9 cellular contexts compared by ENCODE assay signal in the genomic region with DNA sequence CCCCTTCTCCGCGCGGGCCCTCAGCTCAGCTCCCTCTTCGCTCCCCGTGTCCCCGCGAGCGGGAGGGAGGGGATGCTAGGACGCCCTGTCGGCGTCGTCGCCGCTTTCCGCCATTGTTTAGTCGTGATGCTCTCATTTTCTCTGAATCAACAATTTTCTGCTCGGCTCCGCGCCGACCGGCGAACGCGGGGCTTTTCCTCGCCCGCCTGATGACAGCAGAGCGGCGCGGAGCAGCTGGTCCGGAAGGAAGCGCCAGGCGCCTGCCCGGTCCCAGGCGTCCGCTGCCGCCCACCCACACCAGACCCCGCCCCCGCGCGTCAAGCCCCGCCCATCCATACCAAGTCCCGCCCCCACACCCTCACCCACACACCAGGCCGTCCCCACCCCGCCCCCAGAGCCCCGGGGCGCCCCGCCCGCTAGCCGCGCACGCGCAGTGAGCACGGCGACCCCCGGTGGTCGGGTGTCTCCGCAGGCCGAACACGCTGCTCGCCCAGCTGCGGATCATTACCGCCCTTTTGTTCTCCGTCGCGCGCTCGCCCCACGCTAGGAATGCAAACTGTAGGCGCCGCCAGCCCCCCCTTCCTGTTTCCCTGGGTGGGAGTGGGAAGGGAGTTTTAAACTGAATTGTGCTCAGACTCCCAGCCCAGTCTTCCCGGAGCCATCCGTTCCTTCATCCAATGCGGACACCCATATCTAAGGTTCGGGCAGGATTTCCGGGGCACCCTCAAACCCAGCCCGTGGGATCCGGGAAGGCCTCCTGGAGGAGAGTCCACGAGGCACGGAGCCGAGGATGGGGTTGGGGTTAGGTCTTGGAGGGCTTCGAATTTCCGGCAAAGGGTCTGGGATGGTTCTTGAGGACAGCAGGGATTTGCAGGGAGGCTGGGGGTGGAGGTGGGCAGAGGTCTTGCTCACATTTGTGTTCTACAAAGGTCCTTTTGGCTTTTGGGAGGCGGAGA. TPM values are rescaled to one million over a fixed set of nuclear protein-coding genes. Genes with fewer than 3 reads are reported as not detected.
DNase-seq lines count a peak whose midpoint lies in the region; ATAC-seq and TF ChIP-seq lines count a peak whose summit lies in the region.
"Had no signal": no experiment of that assay in that cellular context is flagged by ENCODE, and none has a peak within 500 bp of the region (broad histone marks: within the 10 kb centered on the region; RNA-seq: fewer than 3 reads in every experiment).

No MANE protein-coding gene starts in this region.

- DNase-seq in EH (ENCODE audit: low read depth) (peak; percentile 56), T-helper 17 cell (peak; percentile 24 to 52 (median 51)), astrocyte of the cerebellum (ENCODE audit: low read depth) (no peak), NK-92 (lab: John Stamatoyannopoulos, UW; ENCODE audit: unreplicated experiment) (no peak), HuH-7 (ENCODE audit: low spot score) (no peak)

- H3K4me1 ChIP-seq in iPS-18a (ENCODE audit: control insufficient read depth, low read depth, low read length), result peaks cover 11% of the 10 kb centered on the region

- H3K27me3 ChIP-seq in iPS-18a (ENCODE audit: control insufficient read depth, insufficient read depth, low read length), result peaks cover 37% of the 10 kb centered on the region

- ATAC-seq in HG02981 (IDR thresholded peaks at IDR 0.05; ENCODE audit: unreplicated experiment) (peak; percentile 48), T-helper 17 cell (peak; percentile 85)
- ATAC-seq: Panc1 had no signal

- TF ChIP-seq CTCF in astrocyte of the cerebellum (IDR thresholded peaks at IDR 0.05; ENCODE audit: low read depth, low read length, missing control alignments), result no peak

- H3K27ac ChIP-seq in iPS-18a (ENCODE audit: low read length) (no peak overlapping the region), skin epidermis (no peak overlapping the region)

- H3K27me3 Mint-ChIP-seq in T-helper 17 cell, result peaks cover 40% of the 10 kb centered on the region

- H3K27ac Mint-ChIP-seq in T-helper 17 cell, result no peak overlapping the region

- H3K4me3 ChIP-seq in astrocyte of the cerebellum (ENCODE audit: low read depth, low read length), result peak overlapping the region; percentile 50
- peak overlapping the region; percentile 83 for H3K4me3 ChIP-seq in iPS-18a (ENCODE audit: low read length)
- H3K4me3 ChIP-seq in skin epidermis, result peak overlapping the region; percentile 33 to 44 (median 39)

- in situ Hi-C loops in astrocyte of the cerebellum (cut with HindIII; ENCODE audit: low sequenced_read_pairs), result no loop called here

- peak overlapping the region; percentile 43 for H3K9ac ChIP-seq in iPS-18a (ENCODE audit: low read length)

- H3K36me3 ChIP-seq in iPS-18a (ENCODE audit: control insufficient read depth, low read depth, low read length), result no peaks in the 10 kb centered on the region

- H3K4me3 Mint-ChIP-seq in T-helper 17 cell, result peak overlapping the region; percentile 87

- no peaks in the 10 kb centered on the region for H3K9me3 ChIP-seq in T-helper 17 cell (ENCODE audit: control insufficient read depth, low read length, poor library complexity, severe bottlenecking)
- no peaks in the 10 kb centered on the region for H3K9me3 ChIP-seq in iPS-18a (ENCODE audit: control insufficient read depth, low read depth, low read length)

- H3K4me1 Mint-ChIP-seq in T-helper 17 cell, result peaks cover 12% of the 10 kb centered on the region

- no peaks in the 10 kb centered on the region for H3K36me3 Mint-ChIP-seq in T-helper 17 cell (ENCODE audit: low read depth)

RNA-seq across cellular contexts. Expression of a gene that starts 49.8 kb away (rescaled TPM):
- not detected for total RNA-seq in T-helper 17 cell

Comparison
In these comparisons a context has a peak if more than half of its experiments do, and no peak if none do; other contexts are left out.
1. DNase-seq: peak in EH (single experiment) and T-helper 17 cell (3 of 3); none in astrocyte of the cerebellum (single experiment), NK-92 (single experiment) and HuH-7 (single experiment).
2. Peak in every context shown above with its lines, with median percentiles within 50 percentile points of each other: H3K4me3 ChIP-seq.